Comparison of ENCODE assay signal across 8 cellular contexts in genomic region chr19:16197188-16197621, GRCh38. TPM values are rescaled to one million over a fixed set of nuclear protein-coding genes. Genes with fewer than 3 reads are reported as not detected.
DNase-seq lines count a peak whose midpoint lies in the region; ATAC-seq and TF ChIP-seq lines count a peak whose summit lies in the region.

No MANE protein-coding gene starts in this region.

- intact Hi-C loops in dendritic cell treated with granulocyte-macrophage colony-stimulating factor and Interleukin-4, amounts not matched to agents 40 ng/mL and 50 ng/mL, for 4 days (cut with micrococcal nuclease) = no loop called here

- TF ChIP-seq CTCF in GM12875 (IDR thresholded peaks at IDR 0.05; ENCODE audit: borderline replicate concordance, insufficient read depth, low read depth, low read length) = no peak

- peaks cover 5% of the 10 kb centered on the region for H3K4me1 ChIP-seq in NT2/D1 (ENCODE audit: insufficient read depth, insufficient read length)

- peaks cover 30% of the 10 kb centered on the region for H3K36me3 ChIP-seq in NT2/D1 (ENCODE audit: insufficient read depth, insufficient read length, low read length)

- H3K9ac ChIP-seq in NT2/D1 (ENCODE audit: insufficient read length, low read depth) = peak overlapping the region; percentile 96

- peak overlapping the region; percentile 99 for H3K4me3 ChIP-seq in GM12875 (ENCODE audit: low read depth, low read length)
- H3K4me3 ChIP-seq in NT2/D1 (ENCODE audit: insufficient read length, low read depth) = peak overlapping the region; percentile 98

- H3K4me1 Mint-ChIP-seq in dendritic cell treated with granulocyte-macrophage colony-stimulating factor and Interleukin-4, amounts not matched to agents 40 ng/mL and 50 ng/mL, for 4 days (ENCODE audit: low read depth) = peaks cover 34% of the 10 kb centered on the region
- H3K4me1 Mint-ChIP-seq in natural killer cell treated with Interleukin-12 subunit alpha and Interleukin-12 subunit beta and Interleukin-15 and Interleukin-18, amount 100 ng/mL, for 72 hours (ENCODE audit: low read depth in 2 of 2) = peaks cover 29 to 35% of the 10 kb centered on the region in 2 donors

- H3K27ac Mint-ChIP-seq in dendritic cell treated with granulocyte-macrophage colony-stimulating factor and Interleukin-4, amounts not matched to agents 40 ng/mL and 50 ng/mL, for 4 days = peak overlapping the region; percentile 80
- peak overlapping the region; percentile 92 to 96 for H3K27ac Mint-ChIP-seq in natural killer cell treated with Interleukin-12 subunit alpha and Interleukin-12 subunit beta and Interleukin-15 and Interleukin-18, amount 100 ng/mL, for 72 hours

- ATAC-seq in natural killer cell treated with Interleukin-12 subunit alpha and Interleukin-12 subunit beta and Interleukin-15 and Interleukin-18, amount 100 ng/mL, for 72 hours = no peak
- ATAC-seq in GM18868 (IDR thresholded peaks at IDR 0.05; ENCODE audit: unreplicated experiment) = no peak
- no peak for ATAC-seq in GM21423 (IDR thresholded peaks at IDR 0.05; ENCODE audit: unreplicated experiment)
- no peak for ATAC-seq in GM21447 (IDR thresholded peaks at IDR 0.05; ENCODE audit: unreplicated experiment)

- H3K27me3 ChIP-seq in NT2/D1 (ENCODE audit: insufficient read depth, insufficient read length) = no peaks in the 10 kb centered on the region

- H3K27me3 Mint-ChIP-seq in dendritic cell treated with granulocyte-macrophage colony-stimulating factor and Interleukin-4, amounts not matched to agents 40 ng/mL and 50 ng/mL, for 4 days = no peaks in the 10 kb centered on the region
- no peaks in the 10 kb centered on the region for H3K27me3 Mint-ChIP-seq in natural killer cell treated with Interleukin-12 subunit alpha and Interleukin-12 subunit beta and Interleukin-15 and Interleukin-18, amount 100 ng/mL, for 72 hours

- no peaks in the 10 kb centered on the region for H3K9me3 Mint-ChIP-seq in dendritic cell treated with granulocyte-macrophage colony-stimulating factor and Interleukin-4, amounts not matched to agents 40 ng/mL and 50 ng/mL, for 4 days
- H3K9me3 Mint-ChIP-seq in natural killer cell treated with Interleukin-12 subunit alpha and Interleukin-12 subunit beta and Interleukin-15 and Interleukin-18, amount 100 ng/mL, for 72 hours = no peaks in the 10 kb centered on the region

- DNase-seq in NT2/D1 (ENCODE audit: low read depth, low spot score) (no peak), putamen (ENCODE audit: low spot score) (no peak)
- no peak for DNase-seq in natural killer cell treated with Interleukin-12 subunit alpha and Interleukin-12 subunit beta and Interleukin-15 and Interleukin-18, amount 100 ng/mL, for 72 hours (ENCODE audit: low spot score)

- H3K9me3 ChIP-seq in NT2/D1 (ENCODE audit: insufficient read depth, low read length) = no peaks in the 10 kb centered on the region

- peaks cover 51% of the 10 kb centered on the region for H3K36me3 Mint-ChIP-seq in dendritic cell treated with granulocyte-macrophage colony-stimulating factor and Interleukin-4, amounts not matched to agents 40 ng/mL and 50 ng/mL, for 4 days (ENCODE audit: low read depth)
- no peaks in the 10 kb centered on the region for H3K36me3 Mint-ChIP-seq in natural killer cell treated with Interleukin-12 subunit alpha and Interleukin-12 subunit beta and Interleukin-15 and Interleukin-18, amount 100 ng/mL, for 72 hours

- peak overlapping the region; percentile 77 for H3K4me3 Mint-ChIP-seq in dendritic cell treated with granulocyte-macrophage colony-stimulating factor and Interleukin-4, amounts not matched to agents 40 ng/mL and 50 ng/mL, for 4 days
- H3K4me3 Mint-ChIP-seq in natural killer cell treated with Interleukin-12 subunit alpha and Interleukin-12 subunit beta and Interleukin-15 and Interleukin-18, amount 100 ng/mL, for 72 hours = peak overlapping the region; percentile 86

RNA-seq across cellular contexts. Expression of gene AP1M1, which starts 0.5 kb away (rescaled TPM):
- total RNA-seq in natural killer cell treated with Interleukin-12 subunit alpha and Interleukin-12 subunit beta and Interleukin-15 and Interleukin-18, amount 100 ng/mL, for 72 hours = 100 to 1,000 TPM; 115 to 145 TPM

RNA-seq across cellular contexts. Expression of gene FAM32A, which starts 12.0 kb away (rescaled TPM):
- total RNA-seq in natural killer cell treated with Interleukin-12 subunit alpha and Interleukin-12 subunit beta and Interleukin-15 and Interleukin-18, amount 100 ng/mL, for 72 hours = 10 to 100 TPM; 46.7 to 60.8 TPM

RNA-seq across cellular contexts. Expression of gene CIB3, which starts 23.9 kb away (rescaled TPM):
- 1 to 10 TPM in 1 of 2 donors, not detected in 1; 1.4 TPM for total RNA-seq in natural killer cell treated with Interleukin-12 subunit alpha and Interleukin-12 subunit beta and Interleukin-15 and Interleukin-18, amount 100 ng/mL, for 72 hours

RNA-seq across cellular contexts. Expression of gene HSH2D, which starts 53.7 kb away (rescaled TPM):
- 100 to 1,000 TPM; 135 to 188 TPM for total RNA-seq in natural killer cell treated with Interleukin-12 subunit alpha and Interleukin-12 subunit beta and Interleukin-15 and Interleukin-18, amount 100 ng/mL, for 72 hours
